8 cellular contexts compared by ENCODE assay signal in the genomic region with DNA sequence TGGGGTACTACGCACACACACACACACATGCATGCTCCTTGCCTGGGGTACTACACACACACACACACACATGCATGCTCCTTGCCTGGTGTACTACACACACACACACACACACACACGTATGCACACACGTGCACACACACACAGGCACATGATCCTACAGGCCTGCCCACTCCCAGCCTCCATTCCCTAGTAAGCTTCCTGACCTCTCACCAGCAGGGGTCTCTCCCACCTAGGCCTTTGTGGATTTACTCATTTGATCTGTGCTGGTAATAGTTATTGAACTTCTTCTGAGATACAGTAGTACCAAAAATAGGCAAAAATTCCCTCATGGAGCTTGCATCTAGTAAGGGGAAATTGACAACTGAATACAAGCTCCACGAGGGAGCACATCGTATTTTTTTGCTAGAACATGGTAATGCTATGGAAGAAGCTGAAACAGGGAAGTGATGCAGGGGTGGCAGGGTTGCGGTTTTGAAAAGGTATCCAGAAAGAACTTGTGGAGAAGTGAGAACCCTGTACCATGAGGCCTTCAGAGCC. TPM values are rescaled to one million over a fixed set of nuclear protein-coding genes. Genes with fewer than 3 reads are reported as not detected.
DNase-seq lines count a peak whose midpoint lies in the region; ATAC-seq, FAIRE-seq and TF ChIP-seq lines count a peak whose summit lies in the region.

No MANE protein-coding gene starts in this region.

- no peaks in the 10 kb centered on the region for H3K9me3 Mint-ChIP-seq in neural progenitor cell

- peaks cover 2% of the 10 kb centered on the region for H3K27me3 Mint-ChIP-seq in neural progenitor cell (ENCODE audit: insufficient read depth, low read depth)

- DNase-seq in GM19239 (ENCODE audit: insufficient read length, low spot score), result no peak
- DNase-seq in SKM-1 (lab: John Stamatoyannopoulos, UW; ENCODE audit: unreplicated experiment), result peak; percentile 45
- no peak for DNase-seq in esophagus muscularis mucosa (ENCODE audit: extremely low spot score)
- DNase-seq in neural progenitor cell (ENCODE audit: low spot score), result peak; percentile 52
- DNase-seq in cerebellar nuclear complex (lab: John Stamatoyannopoulos, UW), result no peak
- no peak for DNase-seq in stimulated activated CD4-positive, alpha-beta T cell treated with anti-CD3 and anti-CD28 coated beads, Interleukin-4, amount 100 ng/mL, for 1 hour

- no peak overlapping the region for H3K4me3 ChIP-seq in esophagus muscularis mucosa
- H3K4me3 ChIP-seq in neural progenitor cell, result no peak overlapping the region

- H3K27me3 ChIP-seq in esophagus muscularis mucosa (no peaks in the 10 kb centered on the region), neural progenitor cell (no peaks in the 10 kb centered on the region)

- H3F3A ChIP-seq in neural progenitor cell (ENCODE audit: low read depth), result no peaks in the 10 kb centered on the region

- peaks cover 4% of the 10 kb centered on the region for H3K36me3 Mint-ChIP-seq in neural progenitor cell

- no peak overlapping the region for H3K9ac ChIP-seq in neural progenitor cell

- no peaks in the 10 kb centered on the region for H3K79me2 ChIP-seq in neural progenitor cell (ENCODE audit: low read depth)

- no peak overlapping the region for H3K4me3 Mint-ChIP-seq in neural progenitor cell

- H3K27ac Mint-ChIP-seq in neural progenitor cell, result no peak overlapping the region

- intact Hi-C loops in esophagus muscularis mucosa (cut with DNase I), result loop anchor here (5.0 kb wide), 1 partner anchor 166 kb away; no protein-coding TSS in a partner anchor

- TF ChIP-seq CTCF in C4-2B (conservative IDR thresholded peaks at IDR 0.05), result peak; percentile 54
- peak; percentile 52 to 62 (median 62) for TF ChIP-seq CTCF in esophagus muscularis mucosa (IDR thresholded peaks at IDR 0.05)
- peak; percentile 63 for TF ChIP-seq CTCF in neural progenitor cell (IDR thresholded peaks at IDR 0.05)

- no peak overlapping the region for H2AFZ ChIP-seq in neural progenitor cell (replicated peaks)

- 51% methylated on average over 6 of the region's 6 CpGs for WGBS in esophagus muscularis mucosa

- peak; percentile 18 for FAIRE-seq in GM19239 (lab: Jason Lieb, UNC)

- no peak for TF ChIP-seq POLR2A in esophagus muscularis mucosa (IDR thresholded peaks at IDR 0.05; ENCODE audit: low read depth)

- no peaks in the 10 kb centered on the region for H4K20me1 ChIP-seq in neural progenitor cell (ENCODE audit: low read depth)

- H3K27ac ChIP-seq in C4-2B (peak overlapping the region; percentile 48), esophagus muscularis mucosa (replicated peaks in 1 of 4) (no peak overlapping the region), neural progenitor cell (no peak overlapping the region)

- TF ChIP-seq EP300 in esophagus muscularis mucosa (IDR thresholded peaks at IDR 0.05), result no peak

- H3K4me1 ChIP-seq in esophagus muscularis mucosa (peaks cover 3 to 16% (median 11%) of the 10 kb centered on the region in 4 donors), neural progenitor cell (no peaks in the 10 kb centered on the region)

- no peak for ATAC-seq in HG02870 (IDR thresholded peaks at IDR 0.05; ENCODE audit: unreplicated experiment)

- peaks cover 0 to 23% (median 0%) of the 10 kb centered on the region in 4 donors for H3K36me3 ChIP-seq in esophagus muscularis mucosa
- H3K36me3 ChIP-seq in neural progenitor cell, result no peaks in the 10 kb centered on the region

- H3K4me1 Mint-ChIP-seq in neural progenitor cell, result peaks cover 16% of the 10 kb centered on the region

- H3K9me3 ChIP-seq in esophagus muscularis mucosa, result no peaks in the 10 kb centered on the region
- H3K9me3 ChIP-seq in neural progenitor cell (ENCODE audit: low read depth), result no peaks in the 10 kb centered on the region

- no peak overlapping the region for H3K4me2 ChIP-seq in neural progenitor cell

RNA-seq across cellular contexts. Expression of gene TTC21A, which starts 19.1 kb away (rescaled TPM):
- 1 to 10 TPM; 1.7 to 8.6 (median 3.9) TPM for total RNA-seq in esophagus muscularis mucosa
- total RNA-seq in neural progenitor cell (ENCODE audit: low replicate concordance), result 1.2 and 2.3 TPM in 2 replicates

RNA-seq across cellular contexts. Expression of gene GORASP1, which starts 19.2 kb away (rescaled TPM):
- 10 to 100 TPM; 53.7 to 88.7 (median 67.8) TPM for total RNA-seq in esophagus muscularis mucosa
- total RNA-seq in neural progenitor cell (ENCODE audit: low replicate concordance), result 18.0 and 38.5 TPM in 2 replicates

RNA-seq across cellular contexts. Expression of gene CSRNP1, which starts 26.8 kb away (rescaled TPM):
- total RNA-seq in esophagus muscularis mucosa (100 to 1,000 TPM in 1 of 4 donors, 10 to 100 TPM in 3; 27.8 to 183 (median 45.4) TPM), neural progenitor cell (ENCODE audit: low replicate concordance) (1.9 and 6.5 TPM in 2 replicates)

Comparison
In these comparisons a context has a peak if more than half of its experiments do, and no peak if none do; other contexts are left out.
1. DNase-seq: peak in SKM-1 (single experiment) and neural progenitor cell (single experiment); none in GM19239 (single experiment), esophagus muscularis mucosa (single experiment), cerebellar nuclear complex (0 of 2) and stimulated activated CD4-positive, alpha-beta T cell treated with anti-CD3 and anti-CD28 coated beads, Interleukin-4, amount 100 ng/mL, for 1 hour (single experiment).
2. Peak in every context shown above with its lines, with median percentiles within 50 percentile points of each other: CTCF ChIP-seq.